11 cellular contexts compared by ENCODE assay signal in the genomic region with DNA sequence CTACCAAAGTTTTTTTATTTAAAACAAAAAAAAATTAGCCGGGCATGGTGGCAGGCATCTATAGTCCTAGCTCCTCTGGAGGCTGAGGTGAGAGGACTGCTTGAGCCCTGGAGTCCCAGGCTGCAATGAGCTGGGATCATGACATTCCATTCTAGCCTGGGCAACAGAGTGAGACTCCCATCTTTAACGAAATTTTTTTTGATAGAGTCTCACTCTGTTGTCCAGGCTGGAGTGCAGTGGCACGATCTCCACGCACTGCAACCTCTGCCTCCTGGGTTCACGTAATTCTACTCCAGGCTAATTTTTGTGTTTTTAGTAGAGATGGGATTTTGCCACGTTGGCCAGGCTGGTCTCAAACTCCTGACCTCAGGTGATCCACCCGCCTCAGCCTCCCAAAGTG. TPM values are rescaled to one million over a fixed set of nuclear protein-coding genes. Genes with fewer than 3 reads are reported as not detected.
"Had no signal": no experiment of that assay in that cellular context is flagged by ENCODE, and none has a peak within 500 bp of the region (broad histone marks: within the 10 kb centered on the region; RNA-seq: fewer than 3 reads in every experiment).

No MANE protein-coding gene starts in this region.

RNA-seq across cellular contexts. Expression of a gene that starts 57.9 kb away (rescaled TPM):
- total RNA-seq: naive thymus-derived CD8-positive, alpha-beta T cell; natural killer cell treated with Interleukin-12 subunit alpha and Interleukin-12 subunit beta and Interleukin-15 and Interleukin-18, amount 100 ng/mL, for 72 hours; omental fat pad; pulmonary artery endothelial cell; right atrium auricular region; smooth muscle cell; spleen; subcutaneous adipose tissue; thoracic aorta; ureter; vagina had no signal
- polyA plus RNA-seq: naive thymus-derived CD8-positive, alpha-beta T cell; smooth muscle cell had no signal
